Comparison of ENCODE assay signal across 7 cellular contexts in the genomic region with DNA sequence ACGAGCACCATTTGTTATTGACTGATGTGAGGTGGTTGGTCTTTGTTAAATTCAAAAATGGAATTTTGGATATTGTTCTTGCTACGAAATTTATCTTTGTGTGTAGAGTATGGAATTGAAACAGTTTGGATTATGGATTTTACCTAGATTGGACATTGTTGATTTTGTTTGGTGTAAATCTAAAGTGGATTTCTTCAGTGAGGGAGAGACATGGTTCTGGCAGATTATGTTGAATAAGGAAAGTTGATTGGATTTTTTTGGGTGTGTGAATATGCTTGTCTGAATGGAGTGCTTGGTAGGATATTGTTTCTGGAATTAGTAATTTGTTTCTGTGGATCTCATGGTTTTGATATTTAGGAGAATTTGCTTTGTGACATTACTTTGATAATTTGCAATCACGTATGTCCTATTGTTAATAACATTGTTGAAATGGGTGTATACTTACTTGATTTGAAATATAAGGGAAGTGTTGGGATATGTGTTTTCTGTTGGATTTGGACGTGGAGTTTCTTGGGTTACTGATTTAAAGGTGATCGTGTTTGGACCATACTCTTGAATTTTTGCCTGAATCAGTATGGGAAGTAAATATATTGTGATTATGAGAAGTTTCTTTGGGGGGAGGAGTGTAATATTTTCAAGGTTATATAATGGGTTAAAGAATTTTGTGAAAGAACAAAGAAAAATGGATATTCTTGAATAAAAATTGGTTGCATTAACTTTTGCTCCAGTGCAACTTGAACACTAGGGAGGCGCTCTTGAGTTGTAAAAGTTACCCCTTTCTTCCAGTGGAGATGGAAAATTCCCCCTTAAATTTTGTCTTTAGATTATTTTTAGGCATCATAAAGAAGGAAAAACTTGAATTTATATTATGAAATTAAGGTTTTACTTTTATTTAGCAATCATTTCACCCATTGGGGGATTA. TPM values are rescaled to one million over a fixed set of nuclear protein-coding genes. Genes with fewer than 3 reads are reported as not detected.
DNase-seq lines count a peak whose midpoint lies in the region; ATAC-seq and TF ChIP-seq lines count a peak whose summit lies in the region.

No MANE protein-coding gene starts in this region.

- intact Hi-C loops in left colon (cut with DNase I, micrococcal nuclease) = no loop called here

- H3K36me3 Mint-ChIP-seq in chondrocyte (ENCODE audit: low read depth) (peaks cover 40% of the 10 kb centered on the region), osteocyte (ENCODE audit: unreplicated experiment) (peaks cover 64% of the 10 kb centered on the region)

- TF ChIP-seq CTCF in GM13977 (IDR thresholded peaks at IDR 0.05; ENCODE audit: extremely low read depth, insufficient read depth, missing control alignments) = peak; percentile 23
- TF ChIP-seq CTCF in chondrocyte (IDR thresholded peaks at IDR 0.05) = peak; percentile 76
- peak; percentile 48 for TF ChIP-seq CTCF in osteocyte (IDR thresholded peaks at IDR 0.05)

- H3K27me3 Mint-ChIP-seq in chondrocyte (ENCODE audit: low read depth) (no peaks in the 10 kb centered on the region), osteocyte (ENCODE audit: unreplicated experiment) (no peaks in the 10 kb centered on the region)

- H3K4me1 Mint-ChIP-seq in chondrocyte (ENCODE audit: low read depth) (peaks cover 58% of the 10 kb centered on the region), osteocyte (ENCODE audit: unreplicated experiment) (peaks cover 58% of the 10 kb centered on the region)

- ATAC-seq in left colon = no peak
- no peak for ATAC-seq in HG02885 (IDR thresholded peaks at IDR 0.05; ENCODE audit: poor library complexity, unreplicated experiment)

- in situ Hi-C loops in GM13977 (cut with MboI; ENCODE audit: low pct_unique_long_range_greater_than_20kb, low sequenced_read_pairs, unreplicated experiment) = no loop called here

- DNase-seq in GM13977 (ENCODE audit: low spot score) (no peak), NCI-H82 treated with DMSO at 0.1 percent for 48 hours (lab: John Stamatoyannopoulos, UW; ENCODE audit: unreplicated experiment) (peak; percentile 45), chondrocyte (ENCODE audit: low spot score) (no peak), osteocyte (ENCODE audit: extremely low spot score, unreplicated experiment) (no peak), left colon (no peak), UCSD-AML1 (lab: John Stamatoyannopoulos, UW; ENCODE audit: unreplicated experiment) (no peak)

- no peak overlapping the region for H3K4me3 Mint-ChIP-seq in chondrocyte (ENCODE audit: unreplicated experiment)
- peak overlapping the region; percentile 94 for H3K4me3 Mint-ChIP-seq in osteocyte (ENCODE audit: unreplicated experiment)

- H3K27ac Mint-ChIP-seq in chondrocyte (ENCODE audit: unreplicated experiment) (peak overlapping the region; percentile 89), osteocyte (ENCODE audit: unreplicated experiment) (peak overlapping the region; percentile 100)

- H3K9me3 Mint-ChIP-seq in chondrocyte (ENCODE audit: low read depth) = peaks cover 7% of the 10 kb centered on the region
- peaks cover 8% of the 10 kb centered on the region for H3K9me3 Mint-ChIP-seq in osteocyte (ENCODE audit: unreplicated experiment)

RNA-seq across cellular contexts. Expression of a gene that starts 0.9 kb away (rescaled TPM):
- total RNA-seq in chondrocyte = 59.7 to 83.0 TPM (median 61.2 TPM) in 3 replicates
- 89.9 and 102 TPM in 2 replicates for total RNA-seq in osteocyte
- total RNA-seq in left colon = 10 to 100 TPM; 85.7 to 86.9 TPM

Comparison
In these comparisons a context has a peak if more than half of its experiments do, and no peak if none do; other contexts are left out.
1. CTCF ChIP-seq: peak in every context shown above with its lines; median percentile 76 in chondrocyte; 48 in osteocyte; 23 in GM13977.